ENCODE assay signal across 11 cellular contexts in genomic region chr16:85202051-85202601, GRCh38.
DNase-seq lines count a peak whose midpoint lies in the region; ATAC-seq and TF ChIP-seq lines count a peak whose summit lies in the region.
"Had no signal": no experiment of that assay in that cellular context is flagged by ENCODE, and none has a peak within 500 bp of the region (broad histone marks: within the 10 kb centered on the region; RNA-seq: fewer than 3 reads in every experiment).

No MANE protein-coding gene starts in this region.

- H4K8ac ChIP-seq in mesendoderm (ENCODE audit: low read depth, low read length), result no peak overlapping the region

- H2AK5ac ChIP-seq in mesendoderm (ENCODE audit: low read length), result no peak overlapping the region

- H3K4me1 Mint-ChIP-seq in HFFc6 (ENCODE audit: low read depth), result peaks cover 80% of the 10 kb centered on the region

- H3K27ac ChIP-seq in colonic mucosa, result peak overlapping the region; percentile 29
- peak overlapping the region; percentile 29 for H3K27ac ChIP-seq in mesendoderm (ENCODE audit: low read depth, low read length)
- peak overlapping the region; percentile 58 for H3K27ac ChIP-seq in stomach smooth muscle (ENCODE audit: low read length)

- H3K18ac ChIP-seq in mesendoderm (ENCODE audit: low read length), result peak overlapping the region; percentile 68

- H3K27me3 Mint-ChIP-seq in HFFc6 (ENCODE audit: insufficient read depth), result peaks cover 3% of the 10 kb centered on the region

- H3K36me3 ChIP-seq in colonic mucosa (no peaks in the 10 kb centered on the region), mesendoderm (ENCODE audit: control insufficient read depth, insufficient read depth, low read length) (no peaks in the 10 kb centered on the region), stomach smooth muscle (ENCODE audit: control insufficient read depth in 2 of 2, insufficient read depth in 2 of 2, low read length in 2 of 2) (no peaks in the 10 kb centered on the region)

- no peak for ATAC-seq in HG03159 (IDR thresholded peaks at IDR 0.05; ENCODE audit: unreplicated experiment)
- ATAC-seq: activated T-cell treated with anti-CD3 and anti-CD28 coated beads, Interleukin-2, amount 50 U/mL, for 72 hours had no signal

- H2BK15ac ChIP-seq in mesendoderm (replicated peaks; ENCODE audit: low read depth), result no peak overlapping the region

- H3K4me3 ChIP-seq in colonic mucosa (no peak overlapping the region), mesendoderm (ENCODE audit: low read length) (no peak overlapping the region), stomach smooth muscle (ENCODE audit: low read length in 2 of 2) (peak overlapping the region in 1 of 2 donors; percentile 35)

- peaks cover 5% of the 10 kb centered on the region for H3K79me2 ChIP-seq in mesendoderm (ENCODE audit: control insufficient read depth, insufficient read depth, low read length)

- intact Hi-C loops in colonic mucosa (cut with DNase I), result no loop called here

- peak overlapping the region; percentile 19 for H3K4ac ChIP-seq in mesendoderm (ENCODE audit: low read depth, low read length)

- H3K36me3 Mint-ChIP-seq in HFFc6 (ENCODE audit: low read depth), result peaks cover 10% of the 10 kb centered on the region

- H3K27ac Mint-ChIP-seq in HFFc6, result peak overlapping the region; percentile 85
- H3K27ac Mint-ChIP-seq: activated T-cell treated with anti-CD3 and anti-CD28 coated beads, Interleukin-2, amount 50 U/mL, for 72 hours had no signal

- peak overlapping the region; percentile 21 for H2BK120ac ChIP-seq in mesendoderm (ENCODE audit: low read depth, low read length)

- peak overlapping the region; percentile 54 for H3K56ac ChIP-seq in mesendoderm (ENCODE audit: low read length)

- peak overlapping the region; percentile 15 for H3K23ac ChIP-seq in mesendoderm (ENCODE audit: low read length)

- H3K9me3 Mint-ChIP-seq in HFFc6, result no peaks in the 10 kb centered on the region
- H3K9me3 Mint-ChIP-seq: activated T-cell treated with anti-CD3 and anti-CD28 coated beads, Interleukin-2, amount 50 U/mL, for 72 hours had no signal

- no peak overlapping the region for H4K5ac ChIP-seq in mesendoderm (ENCODE audit: low read length)

- H3K9ac ChIP-seq in colonic mucosa (ENCODE audit: low read depth in 2 of 2, low read length in 2 of 2), result peak overlapping the region in 1 of 2 donors; percentile 24
- H3K9ac ChIP-seq in mesendoderm (ENCODE audit: low read length), result peak overlapping the region; percentile 28
- H3K9ac ChIP-seq in stomach smooth muscle (ENCODE audit: low read length in 2 of 2), result peak overlapping the region; percentile 64 to 68

- TF ChIP-seq CTCF in HFFc6 (IDR thresholded peaks at IDR 0.05) (no peak), colonic mucosa (IDR thresholded peaks at IDR 0.05) (no peak)

- no peak overlapping the region for H3K4me2 ChIP-seq in mesendoderm (ENCODE audit: low read length)

- H3K4me1 ChIP-seq in colonic mucosa, result no peaks in the 10 kb centered on the region
- H3K4me1 ChIP-seq in mesendoderm (ENCODE audit: control insufficient read depth, low read depth, low read length), result peaks cover 11% of the 10 kb centered on the region
- peaks cover 83% of the 10 kb centered on the region for H3K4me1 ChIP-seq in stomach smooth muscle (ENCODE audit: control insufficient read depth, insufficient read depth, low read length)

- H3K4me3 Mint-ChIP-seq in HFFc6, result peak overlapping the region; percentile 26; the same call in 1 of the 2 replicates
- H3K4me3 Mint-ChIP-seq: activated T-cell treated with anti-CD3 and anti-CD28 coated beads, Interleukin-2, amount 50 U/mL, for 72 hours had no signal

- DNase-seq in HFFc6, result no peak
- no peak for DNase-seq in colonic mucosa
- DNase-seq in mesendoderm, result peak; percentile 51
- no peak for DNase-seq in NCI-H774 (lab: John Stamatoyannopoulos, UW)
- no peak for DNase-seq in stimulated activated CD8-positive, alpha-beta memory T cell treated with anti-CD3 and anti-CD28 coated beads, Interleukin-4, amount 100 ng/mL, for 48 hours
- DNase-seq in SKM-1 (lab: John Stamatoyannopoulos, UW; ENCODE audit: unreplicated experiment), result no peak
- DNase-seq: activated T-cell treated with anti-CD3 and anti-CD28 coated beads, Interleukin-2, amount 50 U/mL, for 72 hours; NCI-H1694 treated with DMSO at 0.1 percent for 48 hours; stimulated activated CD4-positive, alpha-beta T cell treated with anti-CD3 and anti-CD28 coated beads, Interleukin-12 subunit alpha, Interleukin-12 subunit beta, amount 100 ng/mL, for 4 hours had no signal

- H3K27me3 ChIP-seq in colonic mucosa, result no peaks in the 10 kb centered on the region
- H3K27me3 ChIP-seq in mesendoderm (ENCODE audit: insufficient read depth, low read length, poor library complexity), result no peaks in the 10 kb centered on the region
- no peaks in the 10 kb centered on the region for H3K27me3 ChIP-seq in stomach smooth muscle (ENCODE audit: control insufficient read depth in 1 of 2, insufficient read depth in 2 of 2, low read length in 2 of 2)

- peaks cover 14% of the 10 kb centered on the region for H3K79me1 ChIP-seq in mesendoderm (ENCODE audit: low read length)

- WGBS in mesendoderm (ENCODE audit: extremely low coverage, insufficient coverage, low lambda C conversion rate), result no CpG with 5 or more reads among the region's 14 CpGs

- H2BK5ac ChIP-seq in mesendoderm (ENCODE audit: low read length), result no peak overlapping the region

- no peaks in the 10 kb centered on the region for H3K9me3 ChIP-seq in colonic mucosa
- H3K9me3 ChIP-seq in stomach smooth muscle (ENCODE audit: control insufficient read depth in 2 of 2, low read length in 2 of 2), result no peaks in the 10 kb centered on the region
